In the genomic region with DNA sequence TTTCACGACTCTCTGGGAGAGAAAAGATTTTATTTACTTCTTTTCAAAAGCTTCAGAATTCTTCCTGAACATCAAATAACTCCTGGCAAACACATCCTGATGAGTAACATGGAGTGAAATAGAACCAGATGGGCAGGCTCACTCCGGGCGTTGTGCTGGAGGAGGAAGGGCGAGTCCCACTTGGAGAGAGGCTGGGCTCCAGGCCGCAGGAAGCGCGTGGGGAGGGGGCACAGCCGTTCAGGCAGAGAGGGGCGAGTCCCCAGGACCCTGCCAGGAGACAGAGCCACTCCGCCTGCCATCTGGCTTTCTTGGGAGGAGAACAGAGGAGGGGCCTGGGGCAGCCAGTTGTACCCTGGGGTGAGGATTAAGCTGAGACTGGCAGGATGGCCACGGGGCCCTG, we compare ENCODE assay signal across 10 cellular contexts.
A peak's percentile ranks its signal among the peaks of the same experiment; 100 is the strongest.
DNase-seq lines count a peak whose midpoint lies in the region; ATAC-seq and TF ChIP-seq lines count a peak whose summit lies in the region.
"Had no signal": no experiment of that assay in that cellular context is flagged by ENCODE, and none has a peak within 500 bp of the region (broad histone marks: within the 10 kb centered on the region; RNA-seq: fewer than 3 reads in every experiment).

No MANE protein-coding gene starts in this region.

- H3K9me3 Mint-ChIP-seq in mesothelial cell of epicardium: no peaks in the 10 kb centered on the region
- no peaks in the 10 kb centered on the region for H3K9me3 Mint-ChIP-seq in natural killer cell
- no peaks in the 10 kb centered on the region for H3K9me3 Mint-ChIP-seq in activated T-cell treated with anti-CD3 and anti-CD28 coated beads, Interleukin-2, amount 50 U/mL, for 24 hours
- no peaks in the 10 kb centered on the region for H3K9me3 Mint-ChIP-seq in type B pancreatic cell
- no peaks in the 10 kb centered on the region for H3K9me3 Mint-ChIP-seq in progenitor cell of endocrine pancreas (ENCODE audit: low read depth)
- H3K9me3 Mint-ChIP-seq: endodermal cell had no signal

- no peak overlapping the region for H3K4me3 ChIP-seq in dorsolateral prefrontal cortex

- H3K36me3 Mint-ChIP-seq in mesothelial cell of epicardium (no peaks in the 10 kb centered on the region), natural killer cell (no peaks in the 10 kb centered on the region), type B pancreatic cell (no peaks in the 10 kb centered on the region), progenitor cell of endocrine pancreas (ENCODE audit: insufficient read depth) (no peaks in the 10 kb centered on the region)
- no peaks in the 10 kb centered on the region for H3K36me3 Mint-ChIP-seq in activated T-cell treated with anti-CD3 and anti-CD28 coated beads, Interleukin-2, amount 50 U/mL, for 24 hours (ENCODE audit: low read depth)

- H3K4me3 Mint-ChIP-seq in mesothelial cell of epicardium (no peak overlapping the region), natural killer cell (no peak overlapping the region), type B pancreatic cell (no peak overlapping the region), progenitor cell of endocrine pancreas (ENCODE audit: low read depth) (no peak overlapping the region)
- no peak overlapping the region for H3K4me3 Mint-ChIP-seq in activated T-cell treated with anti-CD3 and anti-CD28 coated beads, Interleukin-2, amount 50 U/mL, for 24 hours
- H3K4me3 Mint-ChIP-seq: endodermal cell had no signal

- H3K27ac ChIP-seq in dorsolateral prefrontal cortex: peak overlapping the region in 47 of 59 donors; percentile 20 to 81 (median 57)

- peak overlapping the region; percentile 65 for H3K27ac Mint-ChIP-seq in mesothelial cell of epicardium
- no peak overlapping the region for H3K27ac Mint-ChIP-seq in natural killer cell
- H3K27ac Mint-ChIP-seq in activated T-cell treated with anti-CD3 and anti-CD28 coated beads, Interleukin-2, amount 50 U/mL, for 24 hours: no peak overlapping the region
- no peak overlapping the region for H3K27ac Mint-ChIP-seq in type B pancreatic cell
- H3K27ac Mint-ChIP-seq in progenitor cell of endocrine pancreas: no peak overlapping the region
- H3K27ac Mint-ChIP-seq: endodermal cell had no signal

- no peak for ATAC-seq in natural killer cell

- DNase-seq in NCI-H1694 treated with DMSO at 0.1 percent for 48 hours (lab: John Stamatoyannopoulos, UW): peak; percentile 74
- DNase-seq in dorsolateral prefrontal cortex: peak in 3 of 10 donors; percentile 36 to 57 (median 38)
- no peak for DNase-seq in mesothelial cell of epicardium (ENCODE audit: low spot score in 2 of 2, unreplicated experiment in 2 of 2)
- peak; percentile 74 for DNase-seq in ureter (ENCODE audit: low spot score)
- no peak for DNase-seq in natural killer cell
- DNase-seq in activated T-cell treated with anti-CD3 and anti-CD28 coated beads, Interleukin-2, amount 50 U/mL, for 24 hours: no peak
- DNase-seq in type B pancreatic cell (ENCODE audit: extremely low spot score, unreplicated experiment): no peak
- no peak for DNase-seq in progenitor cell of endocrine pancreas (ENCODE audit: low spot score, unreplicated experiment)
- DNase-seq: activated T-cell treated with anti-CD3 and anti-CD28 coated beads, Interleukin-2, amount 50 U/mL, for 1 hour; endodermal cell had no signal

- TF ChIP-seq CTCF in dorsolateral prefrontal cortex (IDR thresholded peaks at IDR 0.05 in 54 of 56, conservative IDR thresholded peaks at IDR 0.05 in 2 of 56; ENCODE audit: low read depth in 1 of 56, partially characterized antibody in 56 of 56): no peak
- no peak for TF ChIP-seq CTCF in mesothelial cell of epicardium (IDR thresholded peaks at IDR 0.05; ENCODE audit: unreplicated experiment)
- TF ChIP-seq CTCF in natural killer cell (IDR thresholded peaks at IDR 0.05): no peak
- no peak for TF ChIP-seq CTCF in type B pancreatic cell (conservative IDR thresholded peaks at IDR 0.05)
- no peak for TF ChIP-seq CTCF in progenitor cell of endocrine pancreas (IDR thresholded peaks at IDR 0.05; ENCODE audit: unreplicated experiment)

- intact Hi-C loops in dorsolateral prefrontal cortex (cut with DNase I): no loop called here
- intact Hi-C loops in natural killer cell (cut with micrococcal nuclease): no loop called here

- H3K4me1 Mint-ChIP-seq in mesothelial cell of epicardium (peaks cover 63% of the 10 kb centered on the region), natural killer cell (no peaks in the 10 kb centered on the region), type B pancreatic cell (ENCODE audit: unreplicated experiment) (peaks cover 56% of the 10 kb centered on the region), progenitor cell of endocrine pancreas (ENCODE audit: low read depth) (peaks cover 16% of the 10 kb centered on the region)
- no peaks in the 10 kb centered on the region for H3K4me1 Mint-ChIP-seq in activated T-cell treated with anti-CD3 and anti-CD28 coated beads, Interleukin-2, amount 50 U/mL, for 24 hours (ENCODE audit: low read depth)

- no peaks in the 10 kb centered on the region for H3K27me3 ChIP-seq in dorsolateral prefrontal cortex

- H3K27me3 Mint-ChIP-seq in mesothelial cell of epicardium (ENCODE audit: low read depth) (no peaks in the 10 kb centered on the region), natural killer cell (ENCODE audit: low read depth in 2 of 2) (peaks cover 0 to 17% of the 10 kb centered on the region in 2 donors), type B pancreatic cell (peaks cover 15% of the 10 kb centered on the region), progenitor cell of endocrine pancreas (peaks cover 48% of the 10 kb centered on the region)
- H3K27me3 Mint-ChIP-seq in activated T-cell treated with anti-CD3 and anti-CD28 coated beads, Interleukin-2, amount 50 U/mL, for 24 hours: peaks cover 5% of the 10 kb centered on the region

Comparison
In these comparisons a context has a peak if more than half of its experiments do, and no peak if none do; other contexts are left out.
1. DNase-seq: peak in NCI-H1694 treated with DMSO at 0.1 percent for 48 hours (single experiment) and ureter (single experiment); none in mesothelial cell of epicardium (0 of 2), natural killer cell (single experiment), activated T-cell treated with anti-CD3 and anti-CD28 coated beads, Interleukin-2, amount 50 U/mL, for 24 hours (single experiment), type B pancreatic cell (single experiment) and progenitor cell of endocrine pancreas (single experiment).